In genomic region chr16:71894921-71895678, GRCh38 we compare ENCODE assay signal across 8 cellular contexts. TPM values are rescaled to one million over a fixed set of nuclear protein-coding genes. Genes with fewer than 3 reads are reported as not detected.
A peak's percentile ranks its signal among the peaks of the same experiment; 100 is the strongest.
DNase-seq lines count a peak whose midpoint lies in the region; ATAC-seq, FAIRE-seq and TF ChIP-seq lines count a peak whose summit lies in the region.

TSS of gene IST1 (plus strand) at chr16:71895531. CDS start at chr16:71915641, 20,110 bp downstream.

- in situ Hi-C loops in ACHN (cut with HindIII; ENCODE audit: low pct_ligation_motif_present, low pct_unique_long_range_greater_than_20kb, low sequenced_read_pairs): no loop called here

- no peak for FAIRE-seq in bronchial epithelial cell (lab: Jason Lieb, UNC)

- peak; percentile 100 for DNase-seq in ACHN
- DNase-seq in NCI-H2227 (lab: John Stamatoyannopoulos, UW; ENCODE audit: unreplicated experiment): peak; percentile 97
- DNase-seq in bronchial epithelial cell (ENCODE audit: low read depth): peak; percentile 88
- DNase-seq in iPS-NIHi7 (ENCODE audit: extremely low spot score): peak; percentile 97
- DNase-seq in smooth muscle cell of the brain vasculature (ENCODE audit: low read depth, low spot score): peak; percentile 94

- H3K36me3 ChIP-seq in bronchial epithelial cell (ENCODE audit: control insufficient read depth, insufficient read depth, low read length): no peaks in the 10 kb centered on the region

- ATAC-seq in GM18868 (IDR thresholded peaks at IDR 0.05; ENCODE audit: unreplicated experiment) (peak; percentile 83), HG03108 (IDR thresholded peaks at IDR 0.05; ENCODE audit: unreplicated experiment) (peak; percentile 83)

- H3K27me3 ChIP-seq in bronchial epithelial cell (ENCODE audit: control insufficient read depth, insufficient read depth, low read length): no peaks in the 10 kb centered on the region

- TF ChIP-seq CTCF in WI38 (IDR thresholded peaks at IDR 0.05; ENCODE audit: low read depth, low read length): no peak
- no peak for TF ChIP-seq CTCF in bronchial epithelial cell (IDR thresholded peaks at IDR 0.05; ENCODE audit: insufficient read depth, low read length, severe bottlenecking)

- H3K4me3 ChIP-seq in WI38 (ENCODE audit: low read depth, low read length) (peak within 1 kb of the TSS; percentile 98), bronchial epithelial cell (ENCODE audit: low read depth, low read length) (peak within 1 kb of the TSS; percentile 98)

RNA-seq across cellular contexts. Expression of gene IST1, which starts in this region (rescaled TPM):
- total RNA-seq in bronchial epithelial cell: 147 and 157 TPM in 2 replicates

Comparison
In these comparisons a context has a peak if more than half of its experiments do, and no peak if none do; other contexts are left out.
1. Peak in every context shown above with its lines: DNase-seq, ATAC-seq and H3K4me3 ChIP-seq.